2 cellular contexts compared by ENCODE assay signal in genomic region chr5:643351-643801, GRCh38.
TF ChIP-seq lines count a peak whose summit lies in the region.

No MANE protein-coding gene starts in this region.

TF ChIP-seq in GM12891, 5 proteins besides CTCF, POLR2A, EP300 and RAD21:
- TF ChIP-seq PAX5 (IDR thresholded peaks at IDR 0.05; ENCODE audit: insufficient read depth, low read length, severe bottlenecking) (no peak), SPI1 (IDR thresholded peaks at IDR 0.05; ENCODE audit: low read depth, low read length) (no peak), POU2F2 (IDR thresholded peaks at IDR 0.05; ENCODE audit: low read depth, low read length) (no peak), TAF1 (IDR thresholded peaks at IDR 0.05; ENCODE audit: low read depth, low read length) (no peak), POLR2AphosphoS5 (IDR thresholded peaks at IDR 0.05; ENCODE audit: low read depth, low read length) (no peak)
TF ChIP-seq in GM12891: peak in this region for 0.

TF ChIP-seq in H1, 55 proteins besides CTCF, POLR2A, EP300 and RAD21 (continued from another document):
- TF ChIP-seq POLR2AphosphoS5 (IDR thresholded peaks at IDR 0.05; ENCODE audit: low read depth, low read length) = peak; percentile 34; the same call in 1 of the 2 replicates
TF ChIP-seq in H1: peak in this region for 1.
